In genomic region chr16:56838622-56839337, GRCh38 we compare ENCODE assay signal across 1 cellular context.
TF ChIP-seq lines count a peak whose summit lies in the region.

No MANE protein-coding gene starts in this region.

TF ChIP-seq in endothelial cell of umbilical vein, 7 proteins besides CTCF, POLR2A, EP300 and RAD21 (continued from another document):
- TF ChIP-seq, protein P1, sequence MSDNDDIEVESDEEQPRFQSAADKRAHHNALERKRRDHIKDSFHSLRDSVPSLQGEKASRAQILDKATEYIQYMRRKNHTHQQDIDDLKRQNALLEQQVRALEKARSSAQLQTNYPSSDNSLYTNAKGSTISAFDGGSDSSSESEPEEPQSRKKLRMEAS (IDR thresholded peaks at IDR 0.05; ENCODE audit: insufficient read depth, insufficient read length), result no peak
- TF ChIP-seq MYC (IDR thresholded peaks at IDR 0.05; ENCODE audit: low read depth, low read length) (no peak), JUN (IDR thresholded peaks at IDR 0.05; ENCODE audit: borderline replicate concordance, insufficient read depth, insufficient read length, low read depth) (no peak), EZH2 (IDR thresholded peaks at IDR 0.05; ENCODE audit: borderline replicate concordance, low read depth, low read length, severe bottlenecking) (no peak)
